Comparison of ENCODE assay signal across 8 cellular contexts in the genomic region with DNA sequence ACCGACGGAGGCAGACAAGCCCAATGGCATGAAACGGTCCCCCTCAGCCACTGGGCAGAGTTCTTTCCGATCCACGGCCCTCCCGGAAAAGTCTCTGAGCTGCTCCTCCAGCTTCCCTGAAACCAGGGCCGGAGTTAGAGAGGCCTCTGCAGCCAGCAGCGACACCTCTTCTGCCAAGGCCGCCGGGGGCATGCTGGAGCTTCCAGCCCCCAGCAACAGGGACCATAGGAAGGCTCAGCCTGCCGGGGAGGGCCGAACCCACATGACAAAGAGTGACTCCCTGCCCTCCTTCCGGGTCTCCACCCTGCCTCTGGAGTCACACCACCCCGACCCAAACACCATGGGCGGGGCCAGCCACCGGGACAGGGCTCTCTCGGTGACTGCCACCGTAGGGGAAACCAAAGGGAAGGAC. TPM values are rescaled to one million over a fixed set of nuclear protein-coding genes. Genes with fewer than 3 reads are reported as not detected.
A peak's percentile ranks its signal among the peaks of the same experiment; 100 is the strongest.
DNase-seq lines count a peak whose midpoint lies in the region; ATAC-seq and TF ChIP-seq lines count a peak whose summit lies in the region.

No MANE protein-coding gene starts in this region.

- peaks cover 55% of the 10 kb centered on the region for H3K79me2 ChIP-seq in DND-41 (ENCODE audit: insufficient read depth, low read length)

- H3K36me3 ChIP-seq in DND-41 (ENCODE audit: insufficient read depth, low read length): peaks cover 40% of the 10 kb centered on the region

- peaks cover 32% of the 10 kb centered on the region for H4K20me1 ChIP-seq in DND-41 (ENCODE audit: insufficient read depth, low read length)

- H3K9me3 Mint-ChIP-seq in activated naive CD8-positive, alpha-beta T cell treated with anti-CD3 and anti-CD28 coated beads, Interleukin-2, amount 10 ng/mL, durations not matched to agents 7 days and 5 days: no peaks in the 10 kb centered on the region

- H3K4me3 ChIP-seq in DND-41 (ENCODE audit: low read depth in 1 of 2, low read length in 2 of 2): peak overlapping the region; percentile 28 to 87

- H3K4me1 ChIP-seq in DND-41 (ENCODE audit: insufficient read depth, low read length): peaks cover 54% of the 10 kb centered on the region

- H3K27ac Mint-ChIP-seq in activated naive CD8-positive, alpha-beta T cell treated with anti-CD3 and anti-CD28 coated beads, Interleukin-2, amount 10 ng/mL, durations not matched to agents 7 days and 5 days: peak overlapping the region; percentile 96

- peak overlapping the region; percentile 95 for H3K9ac ChIP-seq in DND-41 (ENCODE audit: low read depth, low read length)

- no peak for TF ChIP-seq CTCF in DND-41 (IDR thresholded peaks at IDR 0.05; ENCODE audit: borderline replicate concordance, extremely low read depth, low read length, poor library complexity, severe bottlenecking)

- no peaks in the 10 kb centered on the region for H3K9me3 ChIP-seq in DND-41 (ENCODE audit: insufficient read depth, low read length, severe bottlenecking)

- peak; percentile 61 for ATAC-seq in DND-41 (ENCODE audit: insufficient read depth, low read depth)
- peak; percentile 31 for ATAC-seq in HG02610 (IDR thresholded peaks at IDR 0.05; ENCODE audit: unreplicated experiment)
- ATAC-seq in activated naive CD8-positive, alpha-beta T cell treated with anti-CD3 and anti-CD28 coated beads, Interleukin-2, amount 10 ng/mL, durations not matched to agents 7 days and 5 days (ENCODE audit: low read depth): peak; percentile 63
- ATAC-seq in left lobe of liver: peak; percentile 61

- POLR2A ChIA-PET in activated naive CD8-positive, alpha-beta T cell treated with anti-CD3 and anti-CD28 coated beads, Interleukin-2, amount 10 ng/mL, durations not matched to agents 7 days and 5 days (lab: Charles Lee): interaction anchor here (0.6 to 11.1 kb wide), 16 partner anchors 9 to 1050 kb away, joined by 3 to 341 read pairs (median 4); a partner anchor contains a TSS

- DNase-seq in DND-41 (peak; percentile 94), RPMI7951 (ENCODE audit: low read depth) (peak; percentile 78), left lobe of liver (ENCODE audit: low spot score) (no peak), NCI-H1092 (lab: John Stamatoyannopoulos, UW) (no peak), NCI-H226 (no peak)
- DNase-seq in activated naive CD8-positive, alpha-beta T cell treated with anti-CD3 and anti-CD28 coated beads, Interleukin-2, amount 10 ng/mL, durations not matched to agents 7 days and 5 days: peak; percentile 84
- peak; percentile 28 for DNase-seq in stimulated activated CD8-positive, alpha-beta memory T cell treated with anti-CD3 and anti-CD28 coated beads, Interleukin-12 subunit alpha, Interleukin-12 subunit beta, amount 100 ng/mL, for 24 hours (ENCODE audit: extremely low read depth)

- H2AFZ ChIP-seq in DND-41 (ENCODE audit: low read depth, low read length): peak overlapping the region; percentile 68

- H3K4me3 Mint-ChIP-seq in activated naive CD8-positive, alpha-beta T cell treated with anti-CD3 and anti-CD28 coated beads, Interleukin-2, amount 10 ng/mL, durations not matched to agents 7 days and 5 days: peak overlapping the region; percentile 87

- no peaks in the 10 kb centered on the region for H3K27me3 ChIP-seq in DND-41 (ENCODE audit: insufficient read depth, low read length, poor library complexity)

- H3K4me1 Mint-ChIP-seq in activated naive CD8-positive, alpha-beta T cell treated with anti-CD3 and anti-CD28 coated beads, Interleukin-2, amount 10 ng/mL, durations not matched to agents 7 days and 5 days: peaks cover 34% of the 10 kb centered on the region

- peak overlapping the region; percentile 95 for H3K27ac ChIP-seq in DND-41 (ENCODE audit: low read length)

- H3K4me2 ChIP-seq in DND-41 (ENCODE audit: insufficient read depth, low read length): peak overlapping the region; percentile 90

- peaks cover 39% of the 10 kb centered on the region for H3K36me3 Mint-ChIP-seq in activated naive CD8-positive, alpha-beta T cell treated with anti-CD3 and anti-CD28 coated beads, Interleukin-2, amount 10 ng/mL, durations not matched to agents 7 days and 5 days

- no peaks in the 10 kb centered on the region for H3K27me3 Mint-ChIP-seq in activated naive CD8-positive, alpha-beta T cell treated with anti-CD3 and anti-CD28 coated beads, Interleukin-2, amount 10 ng/mL, durations not matched to agents 7 days and 5 days

RNA-seq across cellular contexts. Expression of a gene that starts 30.1 kb away (rescaled TPM):
- under 0.01 TPM in 1 of 2 replicates, not detected in the other for total RNA-seq in RPMI7951 (2014; rRNA removed; shearing (Covaris generic))
- total RNA-seq in activated naive CD8-positive, alpha-beta T cell treated with anti-CD3 and anti-CD28 coated beads, Interleukin-2, amount 10 ng/mL, durations not matched to agents 7 days and 5 days: under 1 TPM; 0.57 to 0.69 TPM
- total RNA-seq in left lobe of liver: 0.38 TPM

Comparison
In these comparisons a context has a peak if more than half of its experiments do, and no peak if none do; other contexts are left out.
1. DNase-seq: peak in DND-41 (single experiment), RPMI7951 (single experiment), activated naive CD8-positive, alpha-beta T cell treated with anti-CD3 and anti-CD28 coated beads, Interleukin-2, amount 10 ng/mL, durations not matched to agents 7 days and 5 days (single experiment) and stimulated activated CD8-positive, alpha-beta memory T cell treated with anti-CD3 and anti-CD28 coated beads, Interleukin-12 subunit alpha, Interleukin-12 subunit beta, amount 100 ng/mL, for 24 hours (single experiment); none in left lobe of liver (single experiment), NCI-H1092 (single experiment) and NCI-H226 (single experiment).
2. Peak in every context shown above with its lines, with median percentiles within 50 percentile points of each other: ATAC-seq.